8 cellular contexts compared by ENCODE assay signal in genomic region chr5:119275873-119276214, GRCh38.
DNase-seq lines count a peak whose midpoint lies in the region; ATAC-seq and TF ChIP-seq lines count a peak whose summit lies in the region.

No MANE protein-coding gene starts in this region.

- no peak overlapping the region for H3T11ph ChIP-seq in H9 (ENCODE audit: low read length)

- no peaks in the 10 kb centered on the region for H3K9me3 Mint-ChIP-seq in T-cell
- no peaks in the 10 kb centered on the region for H3K9me3 Mint-ChIP-seq in H9

- H3K79me1 ChIP-seq in H9 (ENCODE audit: insufficient read depth, low read depth, low read length, poor library complexity, severe bottlenecking): no peaks in the 10 kb centered on the region

- TF ChIP-seq CTCF in neutrophil (IDR thresholded peaks at IDR 0.05) (no peak), H9 (conservative IDR thresholded peaks at IDR 0.05) (no peak)

- CTCF ChIA-PET in T-cell (lab: Charles Lee): interaction anchor here (0.6 to 2.5 kb wide), 4 partner anchors 36 to 288 kb away, joined by 3 to 10 read pairs (median 4); partner anchors contain the start of gene DTWD2 (in 1 of the 2)

- no peak overlapping the region for H3K4ac ChIP-seq in H9 (ENCODE audit: low read depth, low read length)

- no CpG with 5 or more reads among the region's 4 CpGs for WGBS in H9 (ENCODE audit: extremely low coverage, insufficient read length, low lambda C conversion rate)
- 99 to 100% methylated on average over 4 of the region's 4 CpGs for WGBS in GM23248 (ENCODE audit: low coverage in 1 of 2, low lambda C conversion rate in 2 of 2, missing lambda C conversion rate in 2 of 2), 2 experiments

- H3K27me3 Mint-ChIP-seq in T-cell: peaks cover 0 to 2% of the 10 kb centered on the region in 2 donors
- no peaks in the 10 kb centered on the region for H3K27me3 Mint-ChIP-seq in H9 (ENCODE audit: low read depth)

- H2BK120ac ChIP-seq in H9 (ENCODE audit: low read depth, low read length, poor library complexity, severe bottlenecking): no peak overlapping the region

- no peak overlapping the region for H2AFZ ChIP-seq in H9 (ENCODE audit: low read length)
- H2AFZ ChIP-seq in GM23248: no peak overlapping the region

- peaks cover 98 to 100% (median 99%) of the 10 kb centered on the region in 3 donors for H3K4me1 Mint-ChIP-seq in T-cell
- peaks cover 35 to 42% of the 10 kb centered on the region in 2 experiments for H3K4me1 Mint-ChIP-seq in H9

- H2BK5ac ChIP-seq in H9 (ENCODE audit: insufficient read length, low read length): no peak overlapping the region

- H4K5ac ChIP-seq in H9 (ENCODE audit: insufficient read length, low read depth, low read length): no peak overlapping the region

- H3K23me2 ChIP-seq in H9 (ENCODE audit: insufficient read length, low read depth, low read length, poor library complexity, severe bottlenecking): no peaks in the 10 kb centered on the region

- peaks cover 100% of the 10 kb centered on the region in 2 experiments for H3K4me1 ChIP-seq in neutrophil (ENCODE audit: control insufficient read depth in 1 of 2, insufficient read depth in 1 of 2, low read depth in 1 of 2, low read length in 1 of 2)
- 0 out of 2 replicates have a peak, but pooled peaks cover 2% of the 10 kb centered on the region for H3K4me1 ChIP-seq in H9 (ENCODE audit: insufficient read depth, low read length)
- H3K4me1 ChIP-seq in GM23248 (ENCODE audit: insufficient read depth): peaks cover 12% of the 10 kb centered on the region

- in situ Hi-C loops in GM23248 (cut with MboI): no loop called here

- no peak overlapping the region for H3K4me2 ChIP-seq in H9 (ENCODE audit: insufficient read depth, insufficient read length, low read length)
- no peak overlapping the region for H3K4me2 ChIP-seq in GM23248 (ENCODE audit: unreplicated experiment)

- H2AK5ac ChIP-seq in H9 (ENCODE audit: insufficient read length, low read length): no peak overlapping the region

- no peak overlapping the region for H2BK20ac ChIP-seq in H9 (ENCODE audit: low read depth, low read length, poor library complexity, severe bottlenecking)

- H3K4me3 ChIP-seq in neutrophil (ENCODE audit: low read depth in 1 of 2, low read length in 1 of 2) (peak overlapping the region; percentile 45 to 50), GM23248 (no peak overlapping the region)

- H3K4me3 Mint-ChIP-seq in T-cell (peak overlapping the region; percentile 37 to 100 (median 98)), H9 (no peak overlapping the region)

- no peaks in the 10 kb centered on the region for H3K36me3 ChIP-seq in neutrophil
- H3K36me3 ChIP-seq in GM23248 (ENCODE audit: low read depth): no peaks in the 10 kb centered on the region

- ATAC-seq in GM19351 (IDR thresholded peaks at IDR 0.05; ENCODE audit: unreplicated experiment) (peak; percentile 64), HG03025 (IDR thresholded peaks at IDR 0.05; ENCODE audit: low FRiP score, unreplicated experiment) (peak; percentile 72), T-cell (replicated peaks in 1 of 4) (no peak)

- H3K9me3 ChIP-seq in neutrophil (no peaks in the 10 kb centered on the region), H9 (ENCODE audit: control insufficient read depth, low read depth, low read length) (no peaks in the 10 kb centered on the region), GM23248 (ENCODE audit: low read depth) (no peaks in the 10 kb centered on the region)

- H3K27me3 ChIP-seq in neutrophil (no peaks in the 10 kb centered on the region), H9 (ENCODE audit: insufficient read depth, low read length) (no peaks in the 10 kb centered on the region), GM23248 (replicated peaks; ENCODE audit: insufficient read depth) (no peaks in the 10 kb centered on the region)

- H4K8ac ChIP-seq in H9 (replicated peaks; ENCODE audit: insufficient read length, low read depth, low read length): no peak overlapping the region

- no peak overlapping the region for H3K14ac ChIP-seq in H9 (ENCODE audit: insufficient read depth, low read length)

- no peak overlapping the region for H3K18ac ChIP-seq in H9 (ENCODE audit: insufficient read length, low read depth, low read length)

- H3K27ac Mint-ChIP-seq in T-cell (peak overlapping the region; percentile 97 to 99), H9 (no peak overlapping the region; a peak in 1 of 7 replicates)

- no peak overlapping the region for H3K56ac ChIP-seq in H9 (ENCODE audit: insufficient read length, low read depth, low read length)

- H3K9ac ChIP-seq in H9 (ENCODE audit: extremely low read depth, insufficient read length, low read length) (no peak overlapping the region), GM23248 (no peak overlapping the region)

- no peak overlapping the region for H2BK15ac ChIP-seq in H9 (ENCODE audit: low read depth, low read length)

- H3K9me2 ChIP-seq in GM23248 (ENCODE audit: insufficient read depth): no peaks in the 10 kb centered on the region

- H3K79me2 ChIP-seq in H9 (ENCODE audit: insufficient read depth, low read length) (no peaks in the 10 kb centered on the region), GM23248 (ENCODE audit: insufficient read depth) (no peaks in the 10 kb centered on the region)

- no peak overlapping the region for H3K23ac ChIP-seq in H9 (ENCODE audit: insufficient read length, low read depth, low read length)

- H4K20me1 ChIP-seq in H9 (ENCODE audit: control insufficient read depth, insufficient read depth, insufficient read length) (no peaks in the 10 kb centered on the region), GM23248 (ENCODE audit: insufficient read depth) (no peaks in the 10 kb centered on the region)

- H4K91ac ChIP-seq in H9 (ENCODE audit: insufficient read length, low read depth, low read length): no peak overlapping the region

- H3K36me3 Mint-ChIP-seq in T-cell: peaks cover 30% of the 10 kb centered on the region
- no peaks in the 10 kb centered on the region for H3K36me3 Mint-ChIP-seq in H9 (ENCODE audit: insufficient read depth in 1 of 3, low read depth in 3 of 3)

- peaks cover 10% of the 10 kb centered on the region for H3F3A ChIP-seq in GM23248 (ENCODE audit: insufficient read depth)

- DNase-seq in T-cell: peak in 1 of 34 experiments; percentile 17
- DNase-seq in H9: no peak
- no peak for DNase-seq in middle frontal gyrus (ENCODE audit: extremely low spot score, low spot score)
- DNase-seq in SK-N-DZ (ENCODE audit: low spot score): no peak
- DNase-seq in GM23248: no peak

- peak overlapping the region; percentile 87 for H3K27ac ChIP-seq in neutrophil
- no peak overlapping the region for H3K27ac ChIP-seq in H9 (ENCODE audit: insufficient read length, low read depth, low read length)
- no peak overlapping the region for H3K27ac ChIP-seq in GM23248

- POLR2A ChIA-PET in T-cell (lab: Charles Lee): interaction anchor here in 1 of 2 donors (0.6 kb wide), 2 partner anchors 116 to 119 kb away, joined by 3 read pairs; no protein-coding TSS in a partner anchor

- no peak overlapping the region for H2BK12ac ChIP-seq in H9 (ENCODE audit: insufficient read length, low read depth, low read length)

Comparison
In these comparisons a context has a peak if more than half of its experiments do, and no peak if none do; other contexts are left out.
1. ATAC-seq: peak in GM19351 (single experiment) and HG03025 (single experiment); none in T-cell (0 of 4).
2. H3K27ac Mint-ChIP-seq: peak in T-cell (2 of 2); none in H9 (0 of 3).
3. H3K4me3 Mint-ChIP-seq: peak in T-cell (3 of 3); none in H9 (0 of 2).